In genomic region chr2:79801082-79801481, GRCh38 we compare ENCODE assay signal across 29 cellular contexts.
"Had no signal": no experiment of that assay in that cellular context is flagged by ENCODE, and none has a peak within 500 bp of the region (broad histone marks: within the 10 kb centered on the region; RNA-seq: fewer than 3 reads in every experiment).

No MANE protein-coding gene starts in this region.

- H3K27me3 Mint-ChIP-seq: activated CD4-positive, alpha-beta memory T cell treated with anti-CD3 and anti-CD28 coated beads for 36 hours; activated CD4-positive, alpha-beta T cell treated with anti-CD3 and anti-CD28 coated beads, Interleukin-2, amount 10 ng/mL, durations not matched to agents 7 days and 5 days; activated naive CD8-positive, alpha-beta T cell treated with anti-CD3 and anti-CD28 coated beads, Interleukin-2, amount 50 U/mL, for 24 hours; brain; central memory CD8-positive, alpha-beta T cell; T-helper 17 cell had no signal

- H3K36me3 Mint-ChIP-seq: activated CD4-positive, alpha-beta memory T cell treated with anti-CD3 and anti-CD28 coated beads for 36 hours; activated naive CD4-positive, alpha-beta T cell treated with anti-CD3 and anti-CD28 coated beads, Interleukin-2, amount 50 U/mL, for 72 hours; brain had no signal

- H3K27ac ChIP-seq: ascending aorta had no signal

- H3K9me3 ChIP-seq: ascending aorta had no signal

- H3K27me3 ChIP-seq: ascending aorta had no signal

- H3K4me1 Mint-ChIP-seq: activated CD4-positive, alpha-beta T cell treated with anti-CD3 and anti-CD28 coated beads, Interleukin-2, amount 10 ng/mL, durations not matched to agents 7 days and 5 days; activated naive CD8-positive, alpha-beta T cell treated with anti-CD3 and anti-CD28 coated beads, Interleukin-2, amount 50 U/mL, for 24 hours; central memory CD8-positive, alpha-beta T cell; T-helper 17 cell had no signal

- H3K36me3 ChIP-seq: ascending aorta had no signal

- H3K9me3 Mint-ChIP-seq: activated CD4-positive, alpha-beta T cell treated with anti-CD3 and anti-CD28 coated beads, Interleukin-2, amount 10 ng/mL, durations not matched to agents 7 days and 5 days had no signal

- DNase-seq: activated CD4-positive, alpha-beta memory T cell treated with anti-CD3 and anti-CD28 coated beads for 36 hours; activated CD4-positive, alpha-beta T cell treated with anti-CD3 and anti-CD28 coated beads, Interleukin-2, amount 10 ng/mL, durations not matched to agents 7 days and 5 days; activated CD4-positive, CD25-positive, alpha-beta regulatory T cell; activated CD8-positive, alpha-beta memory T cell treated with anti-CD3 and anti-CD28 coated beads for 24 hours; activated effector memory CD4-positive, alpha-beta T cell treated with anti-CD3 and anti-CD28 coated beads, Interleukin-2, amount 50 U/mL, for 16 hours; activated naive CD4-positive, alpha-beta T cell treated with Interleukin-2 at 50 U/mL for 16 hours; activated naive CD8-positive, alpha-beta T cell treated with anti-CD3 and anti-CD28 coated beads, Interleukin-2, amount 50 U/mL, for 24 hours; activated T-cell treated with anti-CD3 and anti-CD28 coated beads, Interleukin-2, amount 50 U/mL, for 4 hours; amniotic stem cell; Karpas-422; MM.1S; NCI-H1105 treated with DMSO at 0.1 percent for 48 hours; NCI-H1436 treated with DMSO at 0.1 percent for 48 hours; NCI-H187; NCI-H2081 treated with DMSO at 0.1 percent for 48 hours; NCI-H2227 treated with DMSO at 0.1 percent for 48 hours; NCI-H510A; NCI-H526 treated with DMSO at 0.1 percent for 48 hours; PC-3; SHP77; T-helper 17 cell; T-helper 9 cell had no signal

- H3K4me3 ChIP-seq: ascending aorta, K562 had no signal

- ATAC-seq: activated naive CD4-positive, alpha-beta T cell treated with anti-CD3 and anti-CD28 coated beads, Interleukin-2, amount 50 U/mL, for 72 hours; activated naive CD8-positive, alpha-beta T cell treated with anti-CD3 and anti-CD28 coated beads, Interleukin-2, amount 50 U/mL, for 24 hours; activated T-cell treated with anti-CD3 and anti-CD28 coated beads, Interleukin-2, amount 50 U/mL, for 4 hours; K562; PC-3; T-helper 17 cell had no signal

- H3K27ac Mint-ChIP-seq: activated CD4-positive, alpha-beta memory T cell treated with anti-CD3 and anti-CD28 coated beads for 36 hours; activated CD4-positive, alpha-beta T cell treated with anti-CD3 and anti-CD28 coated beads, Interleukin-2, amount 10 ng/mL, durations not matched to agents 7 days and 5 days; activated naive CD4-positive, alpha-beta T cell treated with anti-CD3 and anti-CD28 coated beads, Interleukin-2, amount 50 U/mL, for 72 hours; activated naive CD8-positive, alpha-beta T cell treated with anti-CD3 and anti-CD28 coated beads, Interleukin-2, amount 50 U/mL, for 24 hours; T-helper 17 cell had no signal

- H3K4me1 ChIP-seq: ascending aorta had no signal

- FAIRE-seq: K562, RCC 7860, TTC549 had no signal

- H3K4me3 Mint-ChIP-seq: activated CD4-positive, alpha-beta memory T cell treated with anti-CD3 and anti-CD28 coated beads for 36 hours; activated CD4-positive, alpha-beta T cell treated with anti-CD3 and anti-CD28 coated beads, Interleukin-2, amount 10 ng/mL, durations not matched to agents 7 days and 5 days; activated naive CD8-positive, alpha-beta T cell treated with anti-CD3 and anti-CD28 coated beads, Interleukin-2, amount 50 U/mL, for 24 hours; activated T-cell treated with anti-CD3 and anti-CD28 coated beads, Interleukin-2, amount 50 U/mL, for 4 hours; brain; central memory CD8-positive, alpha-beta T cell; T-helper 17 cell had no signal
